ENCODE assay signal across 8 cellular contexts in genomic region chr19:21505459-21506393, GRCh38. TPM values are rescaled to one million over a fixed set of nuclear protein-coding genes. Genes with fewer than 3 reads are reported as not detected.
DNase-seq lines count a peak whose midpoint lies in the region; ATAC-seq, FAIRE-seq and TF ChIP-seq lines count a peak whose summit lies in the region.

Gene ZNF429, plus strand, starts transcription at chr19:21505602. Its CDS starts 170 bp downstream, at chr19:21505772.

- H3K9me3 ChIP-seq in astrocyte (ENCODE audit: insufficient read depth, low read depth, low read length) (peaks cover 7% of the 10 kb centered on the region), uterus (no peaks in the 10 kb centered on the region)

- H3K4me3 Mint-ChIP-seq in T-helper 2 cell treated with Interferon-gamma antibody and Interleukin-4, amounts not matched to agents 5 μg/mL and 100 μg/mL, for 36 hours, result peak within 1 kb of the TSS; percentile 100
- H3K4me3 Mint-ChIP-seq in astrocyte (ENCODE audit: unreplicated experiment), result peak within 1 kb of the TSS; percentile 99

- H3K4me1 Mint-ChIP-seq in T-helper 2 cell treated with Interferon-gamma antibody and Interleukin-4, amounts not matched to agents 5 μg/mL and 100 μg/mL, for 36 hours (ENCODE audit: low read depth), result peaks cover 8% of the 10 kb centered on the region
- H3K4me1 Mint-ChIP-seq in astrocyte (ENCODE audit: low read depth, unreplicated experiment), result peaks cover 9% of the 10 kb centered on the region

- peaks cover 33% of the 10 kb centered on the region for H3K36me3 Mint-ChIP-seq in T-helper 2 cell treated with Interferon-gamma antibody and Interleukin-4, amounts not matched to agents 5 μg/mL and 100 μg/mL, for 36 hours (ENCODE audit: low read depth)
- H3K36me3 Mint-ChIP-seq in astrocyte (ENCODE audit: low read depth, unreplicated experiment), result peaks cover 29% of the 10 kb centered on the region

- H3K4me1 ChIP-seq in astrocyte (ENCODE audit: insufficient read depth, low read length) (peaks cover 4% of the 10 kb centered on the region), uterus (peaks cover 0 to 5% of the 10 kb centered on the region in 2 donors)

- H3K9me3 Mint-ChIP-seq in T-helper 2 cell treated with Interferon-gamma antibody and Interleukin-4, amounts not matched to agents 5 μg/mL and 100 μg/mL, for 36 hours, result peaks cover 45% of the 10 kb centered on the region
- peaks cover 15% of the 10 kb centered on the region for H3K9me3 Mint-ChIP-seq in astrocyte (ENCODE audit: unreplicated experiment)

- peak within 1 kb of the TSS; percentile 98 for H3K27ac Mint-ChIP-seq in T-helper 2 cell treated with Interferon-gamma antibody and Interleukin-4, amounts not matched to agents 5 μg/mL and 100 μg/mL, for 36 hours
- H3K27ac Mint-ChIP-seq in astrocyte (ENCODE audit: unreplicated experiment), result peak within 1 kb of the TSS; percentile 99

- H3K27me3 Mint-ChIP-seq in T-helper 2 cell treated with Interferon-gamma antibody and Interleukin-4, amounts not matched to agents 5 μg/mL and 100 μg/mL, for 36 hours (ENCODE audit: low read depth), result no peaks in the 10 kb centered on the region
- H3K27me3 Mint-ChIP-seq in astrocyte (ENCODE audit: low read depth, unreplicated experiment), result no peaks in the 10 kb centered on the region

- peak within 1 kb of the TSS; percentile 87 for H3K4me2 ChIP-seq in astrocyte (ENCODE audit: low read length)

- ATAC-seq in HG02885 (IDR thresholded peaks at IDR 0.05; ENCODE audit: poor library complexity, unreplicated experiment), result peak; percentile 99

- H3K27ac ChIP-seq in astrocyte (ENCODE audit: low read depth, low read length), result peak within 1 kb of the TSS; percentile 86
- H3K27ac ChIP-seq in uterus, result peak within 1 kb of the TSS; percentile 90 to 92

- FAIRE-seq in astrocyte (lab: Jason Lieb, UNC), result no peak

- TF ChIP-seq CTCF in astrocyte (IDR thresholded peaks at IDR 0.05; ENCODE audit: insufficient read depth, low read depth, low read length) (no peak), uterus (IDR thresholded peaks at IDR 0.05) (no peak)

- no peaks in the 10 kb centered on the region for H3K36me3 ChIP-seq in astrocyte (ENCODE audit: insufficient read depth, low read length)
- H3K36me3 ChIP-seq in uterus, result no peaks in the 10 kb centered on the region

- intact Hi-C loops in uterus (cut with DNase I; ENCODE audit: low total_unique reads), result no loop called here

- peak; percentile 68 for TF ChIP-seq POLR2A in GM15510 (IDR thresholded peaks at IDR 0.05; ENCODE audit: borderline replicate concordance, extremely low read depth, insufficient read length)
- peak; percentile 44 to 82 for TF ChIP-seq POLR2A in uterus (IDR thresholded peaks at IDR 0.05)

- peak within 1 kb of the TSS; percentile 84 for H3K4me3 ChIP-seq in astrocyte (ENCODE audit: insufficient read depth, low read depth, low read length)
- peak within 1 kb of the TSS; percentile 86 for H3K4me3 ChIP-seq in uterus

- peak within 1 kb of the TSS; percentile 91 for H2AFZ ChIP-seq in astrocyte (ENCODE audit: low read depth, low read length)

- H3K27me3 ChIP-seq in astrocyte (ENCODE audit: insufficient read depth, low read length), result no peaks in the 10 kb centered on the region
- H3K27me3 ChIP-seq in uterus, result no peaks in the 10 kb centered on the region

- DNase-seq in NCI-H1694 treated with DMSO at 0.1 percent for 48 hours (lab: John Stamatoyannopoulos, UW) (peak; percentile 60), astrocyte (ENCODE audit: low read depth) (peak; percentile 89), hepatic stellate cell (ENCODE audit: low spot score) (peak; percentile 94), putamen (ENCODE audit: low spot score) (peak; percentile 95), uterus (peak; percentile 91 to 94)
- peak; percentile 86 for DNase-seq in T-helper 2 cell treated with Interferon-gamma antibody and Interleukin-4, amounts not matched to agents 5 μg/mL and 100 μg/mL, for 36 hours (ENCODE audit: low spot score)

- H3K9ac ChIP-seq in astrocyte (ENCODE audit: low read length), result peak within 1 kb of the TSS; percentile 91

- peaks cover 19% of the 10 kb centered on the region for H3K79me2 ChIP-seq in astrocyte (ENCODE audit: insufficient read depth, low read length)

- H4K20me1 ChIP-seq in astrocyte (ENCODE audit: insufficient read depth, low read length), result no peaks in the 10 kb centered on the region

RNA-seq across cellular contexts. Expression of gene ZNF429, which starts in this region (rescaled TPM):
- total RNA-seq in astrocyte (11.0 and 12.7 TPM in 2 replicates), uterus (10 to 100 TPM in 3 of 4 donors, 1 to 10 TPM in 1; 3.3 to 17.0 (median 15.9) TPM)

Comparison
In these comparisons a context has a peak if more than half of its experiments do, and no peak if none do; other contexts are left out.
1. Peak in every context shown above with its lines: DNase-seq, ATAC-seq, H3K4me3 ChIP-seq and H3K27ac ChIP-seq.